21 cellular contexts compared by ENCODE assay signal in genomic region chr2:149921911-149922616, GRCh38.
"Had no signal": no experiment of that assay in that cellular context is flagged by ENCODE, and none has a peak within 500 bp of the region (broad histone marks: within the 10 kb centered on the region; RNA-seq: fewer than 3 reads in every experiment).

No MANE protein-coding gene starts in this region.

- H3K27ac ChIP-seq: adrenal gland, coronary artery, heart right ventricle, lower lobe of right lung, neural progenitor cell, spleen, thoracic aorta, vagina had no signal

- H3K4me1 ChIP-seq: adrenal gland, lower lobe of right lung, neural progenitor cell, spleen, vagina had no signal

- H2AFZ ChIP-seq: neural progenitor cell had no signal

- FAIRE-seq: astrocyte had no signal

- ATAC-seq: activated T-cell treated with anti-CD3 and anti-CD28 coated beads, Interleukin-2, amount 50 U/mL, for 4 hours; heart right ventricle; left lobe of liver; lower lobe of right lung; naive thymus-derived CD8-positive, alpha-beta T cell had no signal

- H3K9ac ChIP-seq: neural progenitor cell had no signal

- H3K4me2 ChIP-seq: neural progenitor cell had no signal

- DNase-seq: activated CD4-positive, alpha-beta T cell treated with anti-CD3 and anti-CD28 coated beads for 4 hours; activated CD4-positive, alpha-beta T cell treated with anti-CD3 and anti-CD28 coated beads, Interleukin-2, amount 50 U/mL, for 48 hours; activated CD4-positive, CD25-positive, alpha-beta regulatory T cell; activated CD8-positive, alpha-beta memory T cell treated with anti-CD3 and anti-CD28 coated beads, Interleukin-2, amount 50 U/mL, for 48 hours; activated naive CD4-positive, alpha-beta T cell; activated T-cell treated with anti-CD3 and anti-CD28 coated beads, Interleukin-2, amount 50 U/mL, for 4 hours; adrenal gland; heart right ventricle; islet precursor cell; lower lobe of right lung; naive thymus-derived CD8-positive, alpha-beta T cell; spleen; stimulated activated CD4-positive, alpha-beta T cell treated with anti-CD3 and anti-CD28 coated beads, Interleukin-4, amount 100 ng/mL, for 1 hour; stimulated activated naive CD4-positive, alpha-beta T cell treated with Interleukin-2 at 50 U/mL for 16 hours; T1000 had no signal

- H3K27me3 ChIP-seq: adrenal gland, heart right ventricle, neural progenitor cell, spleen, vagina had no signal

- H3K4me3 ChIP-seq: adrenal gland, coronary artery, heart right ventricle, lower lobe of right lung, neural progenitor cell, spleen, thoracic aorta, vagina had no signal

- H3K9me3 ChIP-seq: adrenal gland, lower lobe of right lung, thoracic aorta, vagina had no signal

- H3K36me3 ChIP-seq: adrenal gland, heart right ventricle, lower lobe of right lung, spleen, thoracic aorta, vagina had no signal
